8 cellular contexts compared by ENCODE assay signal in the genomic region with DNA sequence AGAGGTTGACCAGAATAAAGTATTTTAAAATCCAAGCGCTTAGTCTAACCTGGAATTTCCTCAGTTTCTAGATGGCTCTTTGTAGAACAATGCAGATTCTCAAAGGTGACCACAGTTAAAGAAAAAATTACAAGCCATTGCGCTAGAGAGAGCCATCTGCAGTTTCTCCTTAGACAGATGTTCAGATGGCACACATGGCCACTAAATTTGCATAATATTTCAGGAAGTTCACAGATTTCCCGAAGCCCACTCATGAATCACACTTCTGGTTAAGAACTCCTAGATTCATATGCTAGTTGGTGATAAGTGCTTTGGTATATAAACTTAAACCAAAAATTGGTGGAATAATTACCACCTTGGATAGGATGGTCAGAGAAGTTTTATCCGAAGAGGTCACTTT. TPM values are rescaled to one million over a fixed set of nuclear protein-coding genes. Genes with fewer than 3 reads are reported as not detected.
DNase-seq lines count a peak whose midpoint lies in the region; ATAC-seq and TF ChIP-seq lines count a peak whose summit lies in the region.

No MANE protein-coding gene starts in this region.

- H3K4me3 Mint-ChIP-seq in H9: peak overlapping the region; percentile 95 to 99

- H2AK5ac ChIP-seq in H9 (ENCODE audit: insufficient read length, low read length): no peak overlapping the region

- H3K79me1 ChIP-seq in H9 (ENCODE audit: insufficient read depth, low read depth, low read length, poor library complexity, severe bottlenecking): no peaks in the 10 kb centered on the region

- no peaks in the 10 kb centered on the region for H3K36me3 Mint-ChIP-seq in H9 (ENCODE audit: insufficient read depth in 1 of 3, low read depth in 3 of 3)

- H2BK12ac ChIP-seq in H9 (ENCODE audit: insufficient read length, low read depth, low read length): no peak overlapping the region

- DNase-seq in H9 (no peak), SK-N-MC (ENCODE audit: low read depth, low spot score) (no peak), foreskin fibroblast (peak in 1 of 2 donors; percentile 14), HK-2 (ENCODE audit: unreplicated experiment) (no peak), SK-N-DZ (ENCODE audit: low spot score) (no peak)

- no peak overlapping the region for H3K56ac ChIP-seq in H9 (ENCODE audit: insufficient read length, low read depth, low read length)

- peak overlapping the region in 2 of 3 experiments; percentile 99; a peak in 2 of 7 replicates for H3K27ac Mint-ChIP-seq in H9

- no peaks in the 10 kb centered on the region for H3K9me3 ChIP-seq in BLaER1
- no peaks in the 10 kb centered on the region for H3K9me3 ChIP-seq in H9 (ENCODE audit: control insufficient read depth, low read depth, low read length)
- H3K9me3 ChIP-seq in SK-N-MC (ENCODE audit: low read depth, low read length): no peaks in the 10 kb centered on the region

- no peak overlapping the region for H4K91ac ChIP-seq in H9 (ENCODE audit: insufficient read length, low read depth, low read length)

- peaks cover 7% of the 10 kb centered on the region; the same call in 1 of the 2 replicates for H3K79me2 ChIP-seq in H9 (ENCODE audit: insufficient read depth, low read length)

- H3K27ac ChIP-seq in BLaER1: peak overlapping the region; percentile 89
- no peak overlapping the region for H3K27ac ChIP-seq in H9 (ENCODE audit: insufficient read length, low read depth, low read length)
- no peak overlapping the region for H3K27ac ChIP-seq in SK-N-MC
- H3K27ac ChIP-seq in rectal smooth muscle tissue (ENCODE audit: low read depth, low read length): peak overlapping the region; percentile 88

- no peak overlapping the region for H3K4ac ChIP-seq in H9 (ENCODE audit: low read depth, low read length)

- no peak overlapping the region for H2BK5ac ChIP-seq in H9 (ENCODE audit: insufficient read length, low read length)

- H3K9me3 Mint-ChIP-seq in H9: no peaks in the 10 kb centered on the region

- H3K9ac ChIP-seq in BLaER1 (peak overlapping the region; percentile 90), H9 (ENCODE audit: extremely low read depth, insufficient read length, low read length) (peak overlapping the region; percentile 92), SK-N-MC (ENCODE audit: insufficient read length) (peak overlapping the region; percentile 92), rectal smooth muscle tissue (ENCODE audit: low read length) (peak overlapping the region; percentile 84)

- H3K4me1 Mint-ChIP-seq in H9: peaks cover 21 to 35% of the 10 kb centered on the region in 2 experiments

- WGBS in H9 (ENCODE audit: extremely low coverage, insufficient read length, low lambda C conversion rate): no CpG with 5 or more reads among the region's 4 CpGs

- no peak overlapping the region for H2BK15ac ChIP-seq in H9 (ENCODE audit: low read depth, low read length)

- no peak overlapping the region for H2AFZ ChIP-seq in H9 (ENCODE audit: low read length)

- H3K4me2 ChIP-seq in BLaER1 (peak overlapping the region; percentile 97), H9 (ENCODE audit: insufficient read depth, insufficient read length, low read length) (peak overlapping the region; percentile 83)

- no peak overlapping the region for H3K23ac ChIP-seq in H9 (ENCODE audit: insufficient read length, low read depth, low read length)

- TF ChIP-seq CTCF in H9 (conservative IDR thresholded peaks at IDR 0.05) (no peak), foreskin fibroblast (IDR thresholded peaks at IDR 0.05; ENCODE audit: low read depth, low read length) (no peak)

- H3K23me2 ChIP-seq in H9 (ENCODE audit: insufficient read length, low read depth, low read length, poor library complexity, severe bottlenecking): no peaks in the 10 kb centered on the region

- peaks cover 30% of the 10 kb centered on the region for H3K4me1 ChIP-seq in BLaER1
- H3K4me1 ChIP-seq in H9 (ENCODE audit: insufficient read depth, low read length): peaks cover 1% of the 10 kb centered on the region; the same call in 1 of the 2 replicates
- H3K4me1 ChIP-seq in rectal smooth muscle tissue (ENCODE audit: control insufficient read depth, insufficient read depth, low read length): peaks cover 13% of the 10 kb centered on the region

- H3K27me3 ChIP-seq in BLaER1 (no peaks in the 10 kb centered on the region), H9 (ENCODE audit: insufficient read depth, low read length) (no peaks in the 10 kb centered on the region), rectal smooth muscle tissue (ENCODE audit: control insufficient read depth, insufficient read depth, low read length) (no peaks in the 10 kb centered on the region)

- no peak overlapping the region for H3T11ph ChIP-seq in H9 (ENCODE audit: low read length)

- no peak overlapping the region for H2BK20ac ChIP-seq in H9 (ENCODE audit: low read depth, low read length, poor library complexity, severe bottlenecking)

- no peak overlapping the region for H3K18ac ChIP-seq in H9 (ENCODE audit: insufficient read length, low read depth, low read length)

- H3K36me3 ChIP-seq in BLaER1 (peaks cover 13% of the 10 kb centered on the region; the same call in 1 of the 2 replicates), SK-N-MC (ENCODE audit: insufficient read depth, low read length) (no peaks in the 10 kb centered on the region), rectal smooth muscle tissue (ENCODE audit: control insufficient read depth, insufficient read depth, low read length) (no peaks in the 10 kb centered on the region)

- no peak for ATAC-seq in GM21786 (IDR thresholded peaks at IDR 0.05; ENCODE audit: unreplicated experiment)

- peaks cover 25% of the 10 kb centered on the region for H4K20me1 ChIP-seq in BLaER1
- no peaks in the 10 kb centered on the region for H4K20me1 ChIP-seq in H9 (ENCODE audit: control insufficient read depth, insufficient read depth, insufficient read length)

- no peak overlapping the region for H3K14ac ChIP-seq in H9 (ENCODE audit: insufficient read depth, low read length)

- H3K4me3 ChIP-seq in BLaER1 (peak overlapping the region; percentile 79), SK-N-MC (peak overlapping the region; percentile 86), foreskin fibroblast (ENCODE audit: low read depth in 1 of 2, low read length in 2 of 2) (peak overlapping the region; percentile 78 to 87), rectal smooth muscle tissue (ENCODE audit: low read length) (peak overlapping the region; percentile 96)

- H2BK120ac ChIP-seq in H9 (ENCODE audit: low read depth, low read length, poor library complexity, severe bottlenecking): no peak overlapping the region

- no peak overlapping the region for H4K5ac ChIP-seq in H9 (ENCODE audit: insufficient read length, low read depth, low read length)

- H3K27me3 Mint-ChIP-seq in H9 (ENCODE audit: low read depth): no peaks in the 10 kb centered on the region; the same call in 1 of the 2 replicates

- H4K8ac ChIP-seq in H9 (replicated peaks; ENCODE audit: insufficient read length, low read depth, low read length): no peak overlapping the region

RNA-seq across cellular contexts. Expression of a gene that starts 0.8 kb away (rescaled TPM):
- 1.3 TPM in 2 replicates for total RNA-seq in H9 (2021)
- 0.23 and 1.3 TPM in 2 replicates for polyA plus RNA-seq in SK-N-DZ (2014; cell fraction: cytosol; rRNA removed)
- not detected in 2 replicates for polyA plus RNA-seq in SK-N-DZ (2014; cell fraction: nucleus; rRNA removed)

RNA-seq across cellular contexts. Expression of a gene that starts 0.8 kb away (rescaled TPM):
- total RNA-seq in H9 (2021): 83.9 and 85.7 TPM in 2 replicates
- polyA plus RNA-seq in SK-N-DZ (2014; cell fraction: cytosol; rRNA removed): 119 and 147 TPM in 2 replicates
- polyA plus RNA-seq in SK-N-DZ (2014; cell fraction: nucleus; rRNA removed): 88.0 and 105 TPM in 2 replicates

Comparison
In these comparisons a context has a peak if more than half of its experiments do, and no peak if none do; other contexts are left out.
1. H3K27ac ChIP-seq: peak in BLaER1 (single experiment) and rectal smooth muscle tissue (single experiment); none in H9 (single experiment) and SK-N-MC (single experiment).
2. Peak in every context shown above with its lines, with median percentiles within 50 percentile points of each other: H3K4me3 ChIP-seq and H3K9ac ChIP-seq.